ENCODE assay signal across 8 cellular contexts in the genomic region with DNA sequence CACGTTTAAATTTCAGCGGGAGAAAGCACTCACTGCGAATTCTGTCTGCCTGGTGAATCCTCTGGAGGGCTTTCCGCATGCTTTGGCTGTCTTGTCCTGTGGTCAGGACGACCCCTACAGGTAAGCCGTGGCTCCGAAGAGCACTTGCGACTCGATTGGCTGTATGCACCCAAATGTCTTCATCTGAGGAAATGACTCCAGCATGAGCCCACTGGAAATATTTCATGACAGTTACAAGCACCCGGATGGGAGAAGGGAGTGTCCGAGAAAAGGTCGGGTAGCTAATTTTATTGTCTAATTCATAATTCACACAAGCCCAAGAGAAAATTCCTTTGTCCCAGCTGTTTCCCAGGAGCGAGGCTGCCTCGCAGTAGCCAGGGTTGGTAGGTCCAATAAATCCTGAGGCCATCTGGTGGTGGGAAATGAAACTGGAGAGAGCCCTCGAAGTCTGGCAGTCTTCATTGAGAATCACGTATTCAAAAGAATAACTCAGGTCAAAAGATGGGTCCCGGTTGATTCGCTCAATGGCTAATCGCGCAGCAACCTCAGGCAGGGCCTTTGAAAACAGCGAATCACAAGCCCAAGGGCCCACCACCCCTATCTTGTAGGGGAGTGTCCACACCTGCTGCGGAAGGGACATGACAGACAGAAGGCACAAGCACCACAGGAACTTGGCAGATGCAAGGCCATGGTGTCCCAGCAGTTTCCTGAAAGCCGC. TPM values are rescaled to one million over a fixed set of nuclear protein-coding genes. Genes with fewer than 3 reads are reported as not detected.
A peak's percentile ranks its signal among the peaks of the same experiment; 100 is the strongest.
DNase-seq lines count a peak whose midpoint lies in the region; ATAC-seq, FAIRE-seq and TF ChIP-seq lines count a peak whose summit lies in the region.

No MANE protein-coding gene starts in this region.

- no peaks in the 10 kb centered on the region for H3K4me1 ChIP-seq in BE2C
- H3K4me1 ChIP-seq in transverse colon: no peaks in the 10 kb centered on the region

- no peak for TF ChIP-seq POLR2A in transverse colon (IDR thresholded peaks at IDR 0.05)

- ATAC-seq in GM19351 (IDR thresholded peaks at IDR 0.05; ENCODE audit: unreplicated experiment) (peak; percentile 52), left colon (peak; percentile 55), HG03159 (IDR thresholded peaks at IDR 0.05; ENCODE audit: unreplicated experiment) (no peak), GM19397 (IDR thresholded peaks at IDR 0.05; ENCODE audit: unreplicated experiment) (no peak)

- intact Hi-C loops in left colon (cut with DNase I, micrococcal nuclease) (no loop called here), transverse colon (cut with DNase I; ENCODE audit: low total_unique reads) (no loop called here)

- FAIRE-seq in bronchial epithelial cell (lab: Jason Lieb, UNC): no peak

- H3K27me3 ChIP-seq in BE2C (no peaks in the 10 kb centered on the region), bronchial epithelial cell (ENCODE audit: control insufficient read depth, insufficient read depth, low read length) (no peaks in the 10 kb centered on the region), transverse colon (no peaks in the 10 kb centered on the region)

- peak; percentile 42 for DNase-seq in BE2C
- DNase-seq in NCI-H460 (ENCODE audit: extremely low read depth, low read depth): peak; percentile 35
- peak; percentile 56 for DNase-seq in bronchial epithelial cell (ENCODE audit: low read depth)
- peak in 1 of 2 donors; percentile 14 for DNase-seq in left colon
- DNase-seq in transverse colon: no peak

- H3K9me3 ChIP-seq in BE2C (no peaks in the 10 kb centered on the region), transverse colon (no peaks in the 10 kb centered on the region)

- TF ChIP-seq CTCF in BE2C (IDR thresholded peaks at IDR 0.05; ENCODE audit: low read depth, low read length): peak; percentile 59
- TF ChIP-seq CTCF in bronchial epithelial cell (IDR thresholded peaks at IDR 0.05; ENCODE audit: insufficient read depth, low read length, severe bottlenecking): peak; percentile 36
- peak in 4 of 5 experiments; percentile 26 to 38 (median 28) for TF ChIP-seq CTCF in transverse colon (IDR thresholded peaks at IDR 0.05)

- no peak for TF ChIP-seq EP300 in transverse colon (IDR thresholded peaks at IDR 0.05; ENCODE audit: low read depth)

- H3K36me3 ChIP-seq in BE2C: no peaks in the 10 kb centered on the region
- H3K36me3 ChIP-seq in bronchial epithelial cell (ENCODE audit: control insufficient read depth, insufficient read depth, low read length): no peaks in the 10 kb centered on the region
- H3K36me3 ChIP-seq in transverse colon: no peaks in the 10 kb centered on the region

- 31 to 67% methylated on average over 1 to 23 of the region's 23 CpGs for WGBS in transverse colon (ENCODE audit: low coverage in 1 of 2), 2 donors

- in situ Hi-C loops in transverse colon (cut with MboI; ENCODE audit: low pct_ligation_motif_present in 1 of 4, low pct_unique_long_range_greater_than_20kb in 1 of 4, low sequenced_read_pairs in 3 of 4): loop anchor here in 2 of 4 donors (25.0 kb wide), 3 partner anchors 387 to 662 kb away; no protein-coding TSS in a partner anchor

- H3K4me3 ChIP-seq in BE2C (ENCODE audit: low read depth, low read length) (peak overlapping the region; percentile 21; the same call in 1 of the 2 replicates), bronchial epithelial cell (ENCODE audit: low read depth, low read length) (no peak overlapping the region), transverse colon (no peak overlapping the region)

- H3K27ac ChIP-seq in transverse colon: no peak overlapping the region

RNA-seq across cellular contexts. Expression of gene GUCY2F, which starts 6.6 kb away (rescaled TPM):
- not detected for polyA plus RNA-seq in BE2C (2012; ENCODE audit: insufficient read depth, insufficient read length, low read depth)
- 0.09 TPM in 1 of 2 replicates, not detected in the other for total RNA-seq in NCI-H460 (2014; rRNA removed; shearing (Covaris generic))
- not detected in 2 replicates for polyA plus RNA-seq in NCI-H460 (2014; cell fraction: nucleus; rRNA removed)
- total RNA-seq in bronchial epithelial cell (under 0.01 TPM in 1 of 2 replicates, not detected in the other), left colon (not detected), transverse colon (not detected)

Comparison
In these comparisons a context has a peak if more than half of its experiments do, and no peak if none do; other contexts are left out.
1. ATAC-seq: peak in GM19351 (single experiment) and left colon (single experiment); none in HG03159 (single experiment) and GM19397 (single experiment).
2. Peak in every context shown above with its lines, with median percentiles within 50 percentile points of each other: CTCF ChIP-seq.